1 cellular context compared by ENCODE assay signal in the genomic region with DNA sequence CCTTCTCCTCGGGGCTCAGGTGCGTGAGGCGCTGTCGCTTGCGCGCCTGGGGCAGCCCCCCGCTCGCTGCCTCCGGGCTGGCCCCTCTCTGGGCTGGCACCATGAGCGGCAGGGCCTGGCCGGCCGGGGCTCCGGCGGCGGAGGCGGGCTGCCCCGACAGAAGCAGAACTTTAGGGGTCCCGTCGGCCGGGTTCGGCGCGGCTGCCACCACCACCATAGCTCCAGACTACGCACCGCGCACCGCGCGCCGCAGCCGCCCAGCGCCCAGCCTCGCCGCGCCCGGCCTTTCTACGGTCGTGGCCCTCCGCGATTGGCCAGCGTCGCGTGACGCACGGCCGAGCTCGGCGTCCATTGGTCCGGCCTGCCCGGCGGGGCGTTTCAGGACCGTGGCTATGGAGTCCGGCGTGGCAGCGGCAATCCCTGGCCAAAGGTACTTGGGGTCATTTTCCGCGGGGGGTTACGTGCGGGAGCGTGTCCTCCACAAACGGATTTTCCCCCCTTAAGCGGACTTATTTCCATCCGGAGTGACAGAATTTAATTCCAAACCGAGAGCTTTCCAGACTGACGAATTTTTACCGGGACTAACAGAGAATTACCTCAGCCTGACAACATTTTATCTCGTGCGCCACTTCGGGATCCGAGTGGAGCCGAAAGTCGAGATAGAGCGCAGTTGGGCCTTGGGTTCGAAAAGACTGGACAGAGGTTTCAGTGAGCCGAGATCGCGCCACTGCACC.
TF ChIP-seq lines count a peak whose summit lies in the region.

A gene (minus strand): TSS at position 262 of the 734 bp plus-strand sequence.

TF ChIP-seq in HEK293, 187 proteins besides CTCF, POLR2A, EP300 and RAD21 (continued from another document and continues in another):
- TF ChIP-seq OVOL3 (tag by site-specific recombination; IDR thresholded peaks at IDR 0.05) (no peak), ZNF830 (tag by site-specific recombination; IDR thresholded peaks at IDR 0.05; ENCODE audit: low read depth) (no peak), KLF16 (tag by site-specific recombination; IDR thresholded peaks at IDR 0.05) (no peak; the same call in 1 of the 2 replicates), ZNF10 (tag by site-specific recombination; IDR thresholded peaks at IDR 0.05) (no peak), ZNF623 (tag by site-specific recombination; IDR thresholded peaks at IDR 0.05) (no peak), OSR2 (tag by site-specific recombination; IDR thresholded peaks at IDR 0.05) (no peak), ZNF433 (tag by site-specific recombination; IDR thresholded peaks at IDR 0.05; ENCODE audit: low read depth) (no peak), ZNF221 (tag by site-specific recombination; IDR thresholded peaks at IDR 0.05; ENCODE audit: borderline replicate concordance) (no peak), ZNF133 (tag by site-specific recombination; IDR thresholded peaks at IDR 0.05) (no peak), ZNF354C (tag by site-specific recombination; IDR thresholded peaks at IDR 0.05; ENCODE audit: borderline replicate concordance, low read depth) (no peak), ZNF747 (tag by site-specific recombination; IDR thresholded peaks at IDR 0.05) (no peak), WT1 (tag by site-specific recombination; IDR thresholded peaks at IDR 0.05) (no peak), ZBTB7A (tag by site-specific recombination; IDR thresholded peaks at IDR 0.05; ENCODE audit: low read depth) (no peak), ZNF324 (tag by site-specific recombination; IDR thresholded peaks at IDR 0.05) (no peak), ZNF2 (tag by site-specific recombination; IDR thresholded peaks at IDR 0.05) (peak; percentile 67; the same call in 1 of the 2 replicates), GLI2 (tag by site-specific recombination; IDR thresholded peaks at IDR 0.05; ENCODE audit: borderline replicate concordance, low read depth) (no peak), ZNF624 (tag by site-specific recombination; IDR thresholded peaks at IDR 0.05) (no peak), ZIC2 (tag by site-specific recombination; IDR thresholded peaks at IDR 0.05) (no peak; the same call in 1 of the 2 replicates), ZNF426 (tag by site-specific recombination; IDR thresholded peaks at IDR 0.05) (no peak), ZNF530 (tag by site-specific recombination; IDR thresholded peaks at IDR 0.05; ENCODE audit: low read depth) (no peak), SP2 (tag by site-specific recombination; IDR thresholded peaks at IDR 0.05) (peak; percentile 76), ZNF155 (tag by site-specific recombination; IDR thresholded peaks at IDR 0.05) (no peak), REPIN1 (tag by site-specific recombination; IDR thresholded peaks at IDR 0.05; ENCODE audit: low read depth) (no peak), SALL2 (tag by site-specific recombination; IDR thresholded peaks at IDR 0.05; ENCODE audit: borderline replicate concordance) (no peak), KLF10 (tag by site-specific recombination; IDR thresholded peaks at IDR 0.05) (no peak), ZNF169 (tag by site-specific recombination; IDR thresholded peaks at IDR 0.05) (no peak), ZNF777 (tag by site-specific recombination; IDR thresholded peaks at IDR 0.05; ENCODE audit: borderline replicate concordance) (no peak), ZNF670 (tag by site-specific recombination; IDR thresholded peaks at IDR 0.05; ENCODE audit: low read depth) (no peak), GLIS1 (tag by site-specific recombination; IDR thresholded peaks at IDR 0.05) (peak; percentile 59), ZNF292 (tag by site-specific recombination; IDR thresholded peaks at IDR 0.05; ENCODE audit: borderline replicate concordance, low read depth) (no peak), ZBTB1 (tag by site-specific recombination; IDR thresholded peaks at IDR 0.05) (no peak), ZNF621 (tag by site-specific recombination; IDR thresholded peaks at IDR 0.05) (no peak), ZNF223 (tag by site-specific recombination; IDR thresholded peaks at IDR 0.05) (no peak), ZSCAN23 (tag by site-specific recombination; IDR thresholded peaks at IDR 0.05) (no peak), ZSCAN16 (tag by site-specific recombination; IDR thresholded peaks at IDR 0.05) (no peak), KLF9 (tag by site-specific recombination; IDR thresholded peaks at IDR 0.05; ENCODE audit: low read depth) (no peak), ZBTB20 (tag by site-specific recombination; IDR thresholded peaks at IDR 0.05) (peak; percentile 60), ZNF792 (tag by site-specific recombination; IDR thresholded peaks at IDR 0.05) (no peak), KLF1 (tag by site-specific recombination; IDR thresholded peaks at IDR 0.05) (no peak), ZXDB (tag by site-specific recombination; IDR thresholded peaks at IDR 0.05) (peak; percentile 50; the same call in 1 of the 2 replicates), ZNF239 (tag by site-specific recombination; IDR thresholded peaks at IDR 0.05) (no peak), ZNF16 (tag by site-specific recombination; IDR thresholded peaks at IDR 0.05; ENCODE audit: low read depth) (no peak), ZNF549 (tag by site-specific recombination; IDR thresholded peaks at IDR 0.05) (no peak), ZNF610 (tag by site-specific recombination; IDR thresholded peaks at IDR 0.05; ENCODE audit: borderline replicate concordance) (no peak), ZNF776 (tag by site-specific recombination; IDR thresholded peaks at IDR 0.05; ENCODE audit: borderline replicate concordance) (no peak), ZFP41 (tag by site-specific recombination; IDR thresholded peaks at IDR 0.05; ENCODE audit: borderline replicate concordance) (no peak), ZNF664 (tag by site-specific recombination; IDR thresholded peaks at IDR 0.05) (no peak), ZFP37 (tag by site-specific recombination; IDR thresholded peaks at IDR 0.05) (0 out of 2 replicates have a peak, but pooled peaks have one; percentile 21), ZNF596 (tag by site-specific recombination; IDR thresholded peaks at IDR 0.05) (no peak)
- TF ChIP-seq, protein P1, sequence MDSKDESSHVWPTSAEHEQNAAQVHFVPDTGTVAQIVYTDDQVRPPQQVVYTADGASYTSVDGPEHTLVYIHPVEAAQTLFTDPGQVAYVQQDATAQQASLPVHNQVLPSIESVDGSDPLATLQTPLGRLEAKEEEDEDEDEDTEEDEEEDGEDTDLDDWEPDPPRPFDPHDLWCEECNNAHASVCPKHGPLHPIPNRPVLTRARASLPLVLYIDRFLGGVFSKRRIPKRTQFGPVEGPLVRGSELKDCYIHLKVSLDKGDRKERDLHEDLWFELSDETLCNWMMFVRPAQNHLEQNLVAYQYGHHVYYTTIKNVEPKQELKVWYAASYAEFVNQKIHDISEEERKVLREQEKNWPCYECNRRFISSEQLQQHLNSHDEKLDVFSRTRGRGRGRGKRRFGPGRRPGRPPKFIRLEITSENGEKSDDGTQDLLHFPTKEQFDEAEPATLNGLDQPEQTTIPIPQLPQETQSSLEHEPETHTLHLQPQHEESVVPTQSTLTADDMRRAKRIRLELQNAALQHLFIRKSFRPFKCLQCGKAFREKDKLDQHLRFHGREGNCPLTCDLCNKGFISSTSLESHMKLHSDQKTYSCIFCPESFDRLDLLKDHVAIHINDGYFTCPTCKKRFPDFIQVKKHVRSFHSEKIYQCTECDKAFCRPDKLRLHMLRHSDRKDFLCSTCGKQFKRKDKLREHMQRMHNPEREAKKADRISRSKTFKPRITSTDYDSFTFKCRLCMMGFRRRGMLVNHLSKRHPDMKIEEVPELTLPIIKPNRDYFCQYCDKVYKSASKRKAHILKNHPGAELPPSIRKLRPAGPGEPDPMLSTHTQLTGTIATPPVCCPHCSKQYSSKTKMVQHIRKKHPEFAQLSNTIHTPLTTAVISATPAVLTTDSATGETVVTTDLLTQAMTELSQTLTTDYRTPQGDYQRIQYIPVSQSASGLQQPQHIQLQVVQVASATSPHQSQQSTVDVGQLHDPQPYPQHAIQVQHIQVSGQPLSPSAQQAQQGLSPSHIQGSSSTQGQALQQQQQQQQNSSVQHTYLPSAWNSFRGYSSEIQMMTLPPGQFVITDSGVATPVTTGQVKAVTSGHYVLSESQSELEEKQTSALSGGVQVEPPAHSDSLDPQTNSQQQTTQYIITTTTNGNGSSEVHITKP (tag by site-specific recombination; IDR thresholded peaks at IDR 0.05) = peak; percentile 83
- TF ChIP-seq, protein P2, sequence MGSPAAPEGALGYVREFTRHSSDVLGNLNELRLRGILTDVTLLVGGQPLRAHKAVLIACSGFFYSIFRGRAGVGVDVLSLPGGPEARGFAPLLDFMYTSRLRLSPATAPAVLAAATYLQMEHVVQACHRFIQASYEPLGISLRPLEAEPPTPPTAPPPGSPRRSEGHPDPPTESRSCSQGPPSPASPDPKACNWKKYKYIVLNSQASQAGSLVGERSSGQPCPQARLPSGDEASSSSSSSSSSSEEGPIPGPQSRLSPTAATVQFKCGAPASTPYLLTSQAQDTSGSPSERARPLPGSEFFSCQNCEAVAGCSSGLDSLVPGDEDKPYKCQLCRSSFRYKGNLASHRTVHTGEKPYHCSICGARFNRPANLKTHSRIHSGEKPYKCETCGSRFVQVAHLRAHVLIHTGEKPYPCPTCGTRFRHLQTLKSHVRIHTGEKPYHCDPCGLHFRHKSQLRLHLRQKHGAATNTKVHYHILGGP (tag by site-specific recombination; IDR thresholded peaks at IDR 0.05) = no peak
- TF ChIP-seq, protein P3, sequence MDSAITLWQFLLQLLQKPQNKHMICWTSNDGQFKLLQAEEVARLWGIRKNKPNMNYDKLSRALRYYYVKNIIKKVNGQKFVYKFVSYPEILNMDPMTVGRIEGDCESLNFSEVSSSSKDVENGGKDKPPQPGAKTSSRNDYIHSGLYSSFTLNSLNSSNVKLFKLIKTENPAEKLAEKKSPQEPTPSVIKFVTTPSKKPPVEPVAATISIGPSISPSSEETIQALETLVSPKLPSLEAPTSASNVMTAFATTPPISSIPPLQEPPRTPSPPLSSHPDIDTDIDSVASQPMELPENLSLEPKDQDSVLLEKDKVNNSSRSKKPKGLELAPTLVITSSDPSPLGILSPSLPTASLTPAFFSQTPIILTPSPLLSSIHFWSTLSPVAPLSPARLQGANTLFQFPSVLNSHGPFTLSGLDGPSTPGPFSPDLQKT (IDR thresholded peaks at IDR 0.05; ENCODE audit: borderline replicate concordance, low read depth, low read length) = no peak
- TF ChIP-seq, protein P4, sequence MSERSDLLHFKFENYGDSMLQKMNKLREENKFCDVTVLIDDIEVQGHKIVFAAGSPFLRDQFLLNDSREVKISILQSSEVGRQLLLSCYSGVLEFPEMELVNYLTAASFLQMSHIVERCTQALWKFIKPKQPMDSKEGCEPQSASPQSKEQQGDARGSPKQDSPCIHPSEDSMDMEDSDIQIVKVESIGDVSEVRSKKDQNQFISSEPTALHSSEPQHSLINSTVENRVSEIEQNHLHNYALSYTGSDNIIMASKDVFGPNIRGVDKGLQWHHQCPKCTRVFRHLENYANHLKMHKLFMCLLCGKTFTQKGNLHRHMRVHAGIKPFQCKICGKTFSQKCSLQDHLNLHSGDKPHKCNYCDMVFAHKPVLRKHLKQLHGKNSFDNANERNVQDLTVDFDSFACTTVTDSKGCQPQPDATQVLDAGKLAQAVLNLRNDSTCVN (tag by site-specific recombination; optimal IDR thresholded peaks at IDR 0.05) = peak; percentile 77
- TF ChIP-seq, protein P5, sequence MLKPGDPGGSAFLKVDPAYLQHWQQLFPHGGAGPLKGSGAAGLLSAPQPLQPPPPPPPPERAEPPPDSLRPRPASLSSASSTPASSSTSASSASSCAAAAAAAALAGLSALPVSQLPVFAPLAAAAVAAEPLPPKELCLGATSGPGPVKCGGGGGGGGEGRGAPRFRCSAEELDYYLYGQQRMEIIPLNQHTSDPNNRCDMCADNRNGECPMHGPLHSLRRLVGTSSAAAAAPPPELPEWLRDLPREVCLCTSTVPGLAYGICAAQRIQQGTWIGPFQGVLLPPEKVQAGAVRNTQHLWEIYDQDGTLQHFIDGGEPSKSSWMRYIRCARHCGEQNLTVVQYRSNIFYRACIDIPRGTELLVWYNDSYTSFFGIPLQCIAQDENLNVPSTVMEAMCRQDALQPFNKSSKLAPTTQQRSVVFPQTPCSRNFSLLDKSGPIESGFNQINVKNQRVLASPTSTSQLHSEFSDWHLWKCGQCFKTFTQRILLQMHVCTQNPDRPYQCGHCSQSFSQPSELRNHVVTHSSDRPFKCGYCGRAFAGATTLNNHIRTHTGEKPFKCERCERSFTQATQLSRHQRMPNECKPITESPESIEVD (tag by site-specific recombination; IDR thresholded peaks at IDR 0.05) = no peak
- TF ChIP-seq, protein P6, sequence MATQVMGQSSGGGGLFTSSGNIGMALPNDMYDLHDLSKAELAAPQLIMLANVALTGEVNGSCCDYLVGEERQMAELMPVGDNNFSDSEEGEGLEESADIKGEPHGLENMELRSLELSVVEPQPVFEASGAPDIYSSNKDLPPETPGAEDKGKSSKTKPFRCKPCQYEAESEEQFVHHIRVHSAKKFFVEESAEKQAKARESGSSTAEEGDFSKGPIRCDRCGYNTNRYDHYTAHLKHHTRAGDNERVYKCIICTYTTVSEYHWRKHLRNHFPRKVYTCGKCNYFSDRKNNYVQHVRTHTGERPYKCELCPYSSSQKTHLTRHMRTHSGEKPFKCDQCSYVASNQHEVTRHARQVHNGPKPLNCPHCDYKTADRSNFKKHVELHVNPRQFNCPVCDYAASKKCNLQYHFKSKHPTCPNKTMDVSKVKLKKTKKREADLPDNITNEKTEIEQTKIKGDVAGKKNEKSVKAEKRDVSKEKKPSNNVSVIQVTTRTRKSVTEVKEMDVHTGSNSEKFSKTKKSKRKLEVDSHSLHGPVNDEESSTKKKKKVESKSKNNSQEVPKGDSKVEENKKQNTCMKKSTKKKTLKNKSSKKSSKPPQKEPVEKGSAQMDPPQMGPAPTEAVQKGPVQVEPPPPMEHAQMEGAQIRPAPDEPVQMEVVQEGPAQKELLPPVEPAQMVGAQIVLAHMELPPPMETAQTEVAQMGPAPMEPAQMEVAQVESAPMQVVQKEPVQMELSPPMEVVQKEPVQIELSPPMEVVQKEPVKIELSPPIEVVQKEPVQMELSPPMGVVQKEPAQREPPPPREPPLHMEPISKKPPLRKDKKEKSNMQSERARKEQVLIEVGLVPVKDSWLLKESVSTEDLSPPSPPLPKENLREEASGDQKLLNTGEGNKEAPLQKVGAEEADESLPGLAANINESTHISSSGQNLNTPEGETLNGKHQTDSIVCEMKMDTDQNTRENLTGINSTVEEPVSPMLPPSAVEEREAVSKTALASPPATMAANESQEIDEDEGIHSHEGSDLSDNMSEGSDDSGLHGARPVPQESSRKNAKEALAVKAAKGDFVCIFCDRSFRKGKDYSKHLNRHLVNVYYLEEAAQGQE (tag by site-specific recombination; IDR thresholded peaks at IDR 0.05) = no peak
- TF ChIP-seq, protein P7, sequence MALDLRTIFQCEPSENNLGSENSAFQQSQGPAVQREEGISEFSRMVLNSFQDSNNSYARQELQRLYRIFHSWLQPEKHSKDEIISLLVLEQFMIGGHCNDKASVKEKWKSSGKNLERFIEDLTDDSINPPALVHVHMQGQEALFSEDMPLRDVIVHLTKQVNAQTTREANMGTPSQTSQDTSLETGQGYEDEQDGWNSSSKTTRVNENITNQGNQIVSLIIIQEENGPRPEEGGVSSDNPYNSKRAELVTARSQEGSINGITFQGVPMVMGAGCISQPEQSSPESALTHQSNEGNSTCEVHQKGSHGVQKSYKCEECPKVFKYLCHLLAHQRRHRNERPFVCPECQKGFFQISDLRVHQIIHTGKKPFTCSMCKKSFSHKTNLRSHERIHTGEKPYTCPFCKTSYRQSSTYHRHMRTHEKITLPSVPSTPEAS (tag by site-specific recombination; IDR thresholded peaks at IDR 0.05) = no peak
